Comparison of ENCODE assay signal across 8 cellular contexts in the genomic region with DNA sequence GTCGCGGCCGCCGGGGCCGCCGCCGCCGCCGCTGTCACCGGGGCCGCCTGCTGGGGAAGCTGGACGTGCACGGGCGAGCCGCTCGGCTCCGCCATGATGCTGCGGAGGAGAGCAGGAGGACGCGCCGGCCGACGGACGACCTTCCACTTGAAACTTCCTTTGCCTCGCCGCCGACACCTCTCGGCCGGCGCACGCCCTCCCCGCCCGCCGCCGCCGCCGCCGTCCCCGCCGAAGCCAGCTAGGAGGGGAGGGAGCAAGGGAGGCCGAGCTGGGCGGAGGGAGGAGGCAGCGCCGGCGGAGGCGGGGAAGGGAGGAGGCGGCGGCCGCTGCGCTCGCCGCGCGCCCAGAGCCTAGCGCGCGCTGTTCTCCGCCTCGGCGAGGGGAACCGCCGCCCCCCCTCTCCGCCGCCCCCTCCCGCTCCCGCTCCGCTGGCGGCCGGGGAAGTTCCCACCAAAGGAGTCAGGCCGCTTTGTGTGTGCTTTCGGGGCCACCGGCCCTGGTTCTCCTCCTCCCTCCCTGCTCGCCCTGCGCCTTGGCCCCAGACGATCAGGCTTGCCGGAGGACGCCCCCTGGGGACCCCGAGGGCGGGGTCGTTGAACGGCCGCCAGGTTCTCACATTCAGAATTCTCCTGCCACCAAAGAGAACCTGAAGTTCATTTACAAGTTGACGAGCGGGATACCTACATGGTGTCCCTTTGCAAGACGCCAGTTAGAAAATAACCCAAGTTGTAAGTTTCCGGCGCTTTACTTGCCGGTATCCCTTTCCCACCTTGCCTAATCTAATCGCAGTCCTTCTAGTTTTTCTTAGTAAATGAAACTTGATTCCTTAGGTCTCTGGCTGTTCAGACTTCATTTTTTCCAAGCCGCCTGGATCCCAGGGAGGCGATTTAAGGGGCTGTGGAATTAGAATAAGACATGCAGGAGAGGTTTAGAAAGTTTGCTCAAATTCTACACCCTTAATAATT. TPM values are rescaled to one million over a fixed set of nuclear protein-coding genes. Genes with fewer than 3 reads are reported as not detected.
DNase-seq lines count a peak whose midpoint lies in the region; ATAC-seq and TF ChIP-seq lines count a peak whose summit lies in the region.

A gene (minus strand): TSS at position 255 of the 965 bp plus-strand sequence. CDS start 160 bp downstream, at position 95.

- ATAC-seq in SK-N-SH treated with all-trans-retinoic acid at 6 μM for 48 hours (peak; percentile 89), omental fat pad (ENCODE audit: low FRiP score) (peak; percentile 94)

- no peaks in the 10 kb centered on the region for H3K36me3 ChIP-seq in ES-I3 (ENCODE audit: insufficient read depth, low read length)
- H3K36me3 ChIP-seq in H7 (replicated peaks; ENCODE audit: control insufficient read depth, insufficient read depth, low read length), result no peaks in the 10 kb centered on the region
- no peaks in the 10 kb centered on the region for H3K36me3 ChIP-seq in Loucy (ENCODE audit: insufficient read depth, low read length)
- H3K36me3 ChIP-seq in testis (ENCODE audit: low read depth, missing control alignments), result no peaks in the 10 kb centered on the region

- TF ChIP-seq POLR2A in testis (IDR thresholded peaks at IDR 0.05), result no peak

- peaks cover 8% of the 10 kb centered on the region; the same call in 1 of the 2 replicates for H3K4me1 ChIP-seq in ES-I3 (ENCODE audit: insufficient read depth, low read length)
- peaks cover 34% of the 10 kb centered on the region for H3K4me1 ChIP-seq in Loucy (ENCODE audit: insufficient read depth, low read length, poor library complexity, severe bottlenecking)
- no peaks in the 10 kb centered on the region for H3K4me1 ChIP-seq in testis

- intact Hi-C loops in testis (cut with DNase I; ENCODE audit: low total_unique reads), result no loop called here

- TF ChIP-seq CTCF in Loucy (conservative IDR thresholded peaks at IDR 0.05; ENCODE audit: low read length), result peak; percentile 30
- no peak for TF ChIP-seq CTCF in omental fat pad (IDR thresholded peaks at IDR 0.05)
- TF ChIP-seq CTCF in testis (IDR thresholded peaks at IDR 0.05), result no peak

- H3K36me3 Mint-ChIP-seq in activated naive CD8-positive, alpha-beta T cell, result peaks cover 2% of the 10 kb centered on the region

- H3K4me1 Mint-ChIP-seq in activated naive CD8-positive, alpha-beta T cell (ENCODE audit: low read depth), result peaks cover 35% of the 10 kb centered on the region

- H3F3A ChIP-seq in Loucy (ENCODE audit: low read depth), result no peaks in the 10 kb centered on the region

- H3K9me2 ChIP-seq in Loucy (replicated peaks; ENCODE audit: low read depth, low read length), result no peaks in the 10 kb centered on the region

- peak within 1 kb of the TSS; percentile 86 to 92 for H3K27ac ChIP-seq in testis

- H3K9me3 ChIP-seq in ES-I3 (ENCODE audit: control insufficient read depth, insufficient read depth, low read length), result no peaks in the 10 kb centered on the region
- H3K9me3 ChIP-seq in Loucy (ENCODE audit: insufficient read depth, low read depth, low read length), result no peaks in the 10 kb centered on the region
- H3K9me3 ChIP-seq in testis, result no peaks in the 10 kb centered on the region

- H3K4me3 ChIP-seq in H7 (ENCODE audit: insufficient read depth, low read depth, low read length), result peak within 1 kb of the TSS; percentile 78
- peak within 1 kb of the TSS; percentile 94 for H3K4me3 ChIP-seq in Loucy (ENCODE audit: low read length, poor library complexity, severe bottlenecking)
- H3K4me3 ChIP-seq in testis, result peak within 1 kb of the TSS; percentile 65 to 79

- DNase-seq in H7, result peak; percentile 91
- peak; percentile 90 for DNase-seq in glomerular visceral epithelial cell (ENCODE audit: extremely low spot score)
- DNase-seq in omental fat pad (ENCODE audit: low spot score), result no peak
- peak; percentile 76 for DNase-seq in testis

- H3K27me3 ChIP-seq in H7 (ENCODE audit: control insufficient read depth, insufficient read depth, low read length) (no peaks in the 10 kb centered on the region), Loucy (ENCODE audit: insufficient read depth, low read length, poor library complexity, severe bottlenecking) (no peaks in the 10 kb centered on the region), testis (no peaks in the 10 kb centered on the region)

- peaks cover 41% of the 10 kb centered on the region for H3K79me2 ChIP-seq in Loucy (ENCODE audit: insufficient read depth, low read length)

- peaks cover 23% of the 10 kb centered on the region for H4K20me1 ChIP-seq in Loucy (ENCODE audit: insufficient read depth, low read length, poor library complexity, severe bottlenecking)

- peak within 1 kb of the TSS; percentile 89 for H3K4me2 ChIP-seq in Loucy (ENCODE audit: low read depth, low read length, poor library complexity, severe bottlenecking)

- no peaks in the 10 kb centered on the region for H3K27me3 Mint-ChIP-seq in activated naive CD8-positive, alpha-beta T cell

- H3K4me3 Mint-ChIP-seq in activated naive CD8-positive, alpha-beta T cell, result peak within 1 kb of the TSS; percentile 91

- no peaks in the 10 kb centered on the region for H3K9me3 Mint-ChIP-seq in activated naive CD8-positive, alpha-beta T cell (ENCODE audit: low read depth)

- peak within 1 kb of the TSS; percentile 78 for H2AFZ ChIP-seq in Loucy (ENCODE audit: low read length)

- WGBS in testis, 2 donors, result 1 to 2% methylated on average over 14 to 77 of the region's 91 CpGs

- peak within 1 kb of the TSS; percentile 92 for H3K27ac Mint-ChIP-seq in activated naive CD8-positive, alpha-beta T cell

- H3K9ac ChIP-seq in ES-I3 (ENCODE audit: low read depth, low read length) (peak within 1 kb of the TSS; percentile 80), Loucy (ENCODE audit: low read depth, low read length, poor library complexity, severe bottlenecking) (peak within 1 kb of the TSS; percentile 90)

TF ChIP-seq in SK-N-SH treated with all-trans-retinoic acid at 6 μM for 48 hours, 23 proteins besides CTCF, POLR2A, EP300 and RAD21:
- TF ChIP-seq, protein P1, sequence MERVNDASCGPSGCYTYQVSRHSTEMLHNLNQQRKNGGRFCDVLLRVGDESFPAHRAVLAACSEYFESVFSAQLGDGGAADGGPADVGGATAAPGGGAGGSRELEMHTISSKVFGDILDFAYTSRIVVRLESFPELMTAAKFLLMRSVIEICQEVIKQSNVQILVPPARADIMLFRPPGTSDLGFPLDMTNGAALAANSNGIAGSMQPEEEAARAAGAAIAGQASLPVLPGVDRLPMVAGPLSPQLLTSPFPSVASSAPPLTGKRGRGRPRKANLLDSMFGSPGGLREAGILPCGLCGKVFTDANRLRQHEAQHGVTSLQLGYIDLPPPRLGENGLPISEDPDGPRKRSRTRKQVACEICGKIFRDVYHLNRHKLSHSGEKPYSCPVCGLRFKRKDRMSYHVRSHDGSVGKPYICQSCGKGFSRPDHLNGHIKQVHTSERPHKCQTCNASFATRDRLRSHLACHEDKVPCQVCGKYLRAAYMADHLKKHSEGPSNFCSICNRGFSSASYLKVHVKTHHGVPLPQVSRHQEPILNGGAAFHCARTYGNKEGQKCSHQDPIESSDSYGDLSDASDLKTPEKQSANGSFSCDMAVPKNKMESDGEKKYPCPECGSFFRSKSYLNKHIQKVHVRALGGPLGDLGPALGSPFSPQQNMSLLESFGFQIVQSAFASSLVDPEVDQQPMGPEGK (CRISPR knock-in tag; IDR thresholded peaks at IDR 0.05; ENCODE audit: borderline replicate concordance), result peak; percentile 58; the same call in 1 of the 2 replicates
- no peak for TF ChIP-seq GLIS3 (CRISPR knock-in tag; IDR thresholded peaks at IDR 0.05)

RNA-seq across cellular contexts. Expression of the gene that starts here (rescaled TPM):
- total RNA-seq in H7 (2014; rRNA removed; shearing (Covaris generic)), result 20.8 and 27.9 TPM in 2 replicates
- total RNA-seq in omental fat pad (10 to 100 TPM; 18.4 to 65.0 (median 27.1) TPM), testis (10 to 100 TPM; 26.4 to 41.8 TPM)
- 70.7 TPM for polyA plus RNA-seq in testis (ENCODE audit: insufficient read depth, low read depth, low replicate concordance)
